1 cellular context compared by ENCODE assay signal in the genomic region with DNA sequence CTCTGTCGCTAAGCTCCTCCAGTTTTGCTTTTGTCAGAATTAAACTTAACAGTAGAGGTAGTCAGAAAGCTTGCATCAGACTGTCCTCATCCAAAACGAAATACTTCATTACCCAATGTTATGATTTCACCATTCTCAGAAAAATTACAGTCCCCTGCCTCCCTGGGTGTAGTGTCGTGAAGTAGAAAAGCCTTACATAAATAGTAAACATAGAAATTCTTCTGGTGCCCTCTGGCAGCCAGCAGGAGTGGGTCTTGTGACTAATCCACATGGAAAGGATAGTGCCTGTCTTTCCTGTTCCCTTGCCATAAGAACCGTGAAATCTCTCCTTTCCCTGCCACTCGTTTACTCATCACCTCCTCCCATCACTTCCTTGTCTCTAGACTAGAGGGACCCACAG.
TF ChIP-seq lines count a peak whose summit lies in the region.

No MANE protein-coding gene starts in this region.

TF ChIP-seq in IMR-90, 13 proteins besides CTCF, POLR2A, EP300 and RAD21 (continued from another document):
- TF ChIP-seq, protein P1, sequence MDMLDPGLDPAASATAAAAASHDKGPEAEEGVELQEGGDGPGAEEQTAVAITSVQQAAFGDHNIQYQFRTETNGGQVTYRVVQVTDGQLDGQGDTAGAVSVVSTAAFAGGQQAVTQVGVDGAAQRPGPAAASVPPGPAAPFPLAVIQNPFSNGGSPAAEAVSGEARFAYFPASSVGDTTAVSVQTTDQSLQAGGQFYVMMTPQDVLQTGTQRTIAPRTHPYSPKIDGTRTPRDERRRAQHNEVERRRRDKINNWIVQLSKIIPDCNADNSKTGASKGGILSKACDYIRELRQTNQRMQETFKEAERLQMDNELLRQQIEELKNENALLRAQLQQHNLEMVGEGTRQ (IDR thresholded peaks at IDR 0.05; ENCODE audit: low read depth, low read length) = peak; percentile 37; the same call in 1 of the 2 replicates
- TF ChIP-seq CEBPB (IDR thresholded peaks at IDR 0.05; ENCODE audit: low read depth, low read length) = peak; percentile 93
- TF ChIP-seq MAZ (IDR thresholded peaks at IDR 0.05; ENCODE audit: borderline replicate concordance, low read depth, low read length) = no peak
